Comparison of ENCODE assay signal across 1 cellular context in the genomic region with DNA sequence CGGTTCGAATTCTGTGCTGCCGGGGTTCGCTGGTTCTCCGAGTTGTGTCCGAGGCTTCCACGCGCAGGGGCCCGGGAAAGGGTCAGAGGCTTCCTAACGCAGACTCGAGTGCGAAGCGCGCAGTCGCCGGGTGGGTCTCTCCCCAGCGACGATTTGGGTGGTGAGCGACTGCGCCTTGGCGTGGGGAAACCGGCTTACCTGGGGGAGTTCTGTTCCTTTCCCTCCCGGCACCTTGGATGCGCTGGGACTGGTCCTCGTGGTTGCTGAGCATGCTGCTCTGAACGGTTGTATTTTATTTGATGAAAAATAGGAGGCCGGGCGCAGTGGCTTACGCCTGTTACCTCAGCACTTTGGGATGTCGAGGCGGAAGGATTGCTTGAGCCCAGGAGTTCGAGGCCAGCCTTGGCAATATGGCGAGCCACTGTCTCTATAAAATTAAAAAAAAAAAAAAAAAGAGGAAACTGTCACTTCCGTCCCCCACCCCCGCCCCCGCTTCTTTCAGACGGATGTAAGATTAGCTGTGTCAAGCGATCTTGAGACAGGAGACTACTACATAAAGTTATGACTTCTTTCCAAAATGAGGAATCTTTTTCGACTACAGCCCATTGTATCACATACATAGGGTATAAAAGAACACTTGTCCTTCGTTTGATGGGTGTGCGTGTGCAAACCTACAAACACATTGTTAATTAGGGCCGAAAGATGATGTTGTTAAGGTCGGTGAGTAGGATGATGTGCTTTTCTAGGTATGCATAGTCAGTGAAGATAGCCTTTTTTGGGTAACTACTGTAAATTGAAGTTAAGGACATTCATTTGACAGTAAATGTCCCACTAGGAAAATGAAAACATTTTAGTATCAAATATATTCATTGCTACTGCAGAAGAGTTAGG.
TF ChIP-seq lines count a peak whose summit lies in the region.

A gene with protein sequence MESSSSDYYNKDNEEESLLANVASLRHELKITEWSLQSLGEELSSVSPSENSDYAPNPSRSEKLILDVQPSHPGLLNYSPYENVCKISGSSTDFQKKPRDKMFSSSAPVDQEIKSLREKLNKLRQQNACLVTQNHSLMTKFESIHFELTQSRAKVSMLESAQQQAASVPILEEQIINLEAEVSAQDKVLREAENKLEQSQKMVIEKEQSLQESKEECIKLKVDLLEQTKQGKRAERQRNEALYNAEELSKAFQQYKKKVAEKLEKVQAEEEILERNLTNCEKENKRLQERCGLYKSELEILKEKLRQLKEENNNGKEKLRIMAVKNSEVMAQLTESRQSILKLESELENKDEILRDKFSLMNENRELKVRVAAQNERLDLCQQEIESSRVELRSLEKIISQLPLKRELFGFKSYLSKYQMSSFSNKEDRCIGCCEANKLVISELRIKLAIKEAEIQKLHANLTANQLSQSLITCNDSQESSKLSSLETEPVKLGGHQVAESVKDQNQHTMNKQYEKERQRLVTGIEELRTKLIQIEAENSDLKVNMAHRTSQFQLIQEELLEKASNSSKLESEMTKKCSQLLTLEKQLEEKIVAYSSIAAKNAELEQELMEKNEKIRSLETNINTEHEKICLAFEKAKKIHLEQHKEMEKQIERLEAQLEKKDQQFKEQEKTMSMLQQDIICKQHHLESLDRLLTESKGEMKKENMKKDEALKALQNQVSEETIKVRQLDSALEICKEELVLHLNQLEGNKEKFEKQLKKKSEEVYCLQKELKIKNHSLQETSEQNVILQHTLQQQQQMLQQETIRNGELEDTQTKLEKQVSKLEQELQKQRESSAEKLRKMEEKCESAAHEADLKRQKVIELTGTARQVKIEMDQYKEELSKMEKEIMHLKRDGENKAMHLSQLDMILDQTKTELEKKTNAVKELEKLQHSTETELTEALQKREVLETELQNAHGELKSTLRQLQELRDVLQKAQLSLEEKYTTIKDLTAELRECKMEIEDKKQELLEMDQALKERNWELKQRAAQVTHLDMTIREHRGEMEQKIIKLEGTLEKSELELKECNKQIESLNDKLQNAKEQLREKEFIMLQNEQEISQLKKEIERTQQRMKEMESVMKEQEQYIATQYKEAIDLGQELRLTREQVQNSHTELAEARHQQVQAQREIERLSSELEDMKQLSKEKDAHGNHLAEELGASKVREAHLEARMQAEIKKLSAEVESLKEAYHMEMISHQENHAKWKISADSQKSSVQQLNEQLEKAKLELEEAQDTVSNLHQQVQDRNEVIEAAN (N-terminal part only) (plus strand): TSS at position 2 of the 891 bp plus-strand sequence. CDS start 2,638 bp downstream, outside the sequence.

TF ChIP-seq in HEK293, 187 proteins besides CTCF, POLR2A, EP300 and RAD21 (continued from another document):
- TF ChIP-seq, protein P1, sequence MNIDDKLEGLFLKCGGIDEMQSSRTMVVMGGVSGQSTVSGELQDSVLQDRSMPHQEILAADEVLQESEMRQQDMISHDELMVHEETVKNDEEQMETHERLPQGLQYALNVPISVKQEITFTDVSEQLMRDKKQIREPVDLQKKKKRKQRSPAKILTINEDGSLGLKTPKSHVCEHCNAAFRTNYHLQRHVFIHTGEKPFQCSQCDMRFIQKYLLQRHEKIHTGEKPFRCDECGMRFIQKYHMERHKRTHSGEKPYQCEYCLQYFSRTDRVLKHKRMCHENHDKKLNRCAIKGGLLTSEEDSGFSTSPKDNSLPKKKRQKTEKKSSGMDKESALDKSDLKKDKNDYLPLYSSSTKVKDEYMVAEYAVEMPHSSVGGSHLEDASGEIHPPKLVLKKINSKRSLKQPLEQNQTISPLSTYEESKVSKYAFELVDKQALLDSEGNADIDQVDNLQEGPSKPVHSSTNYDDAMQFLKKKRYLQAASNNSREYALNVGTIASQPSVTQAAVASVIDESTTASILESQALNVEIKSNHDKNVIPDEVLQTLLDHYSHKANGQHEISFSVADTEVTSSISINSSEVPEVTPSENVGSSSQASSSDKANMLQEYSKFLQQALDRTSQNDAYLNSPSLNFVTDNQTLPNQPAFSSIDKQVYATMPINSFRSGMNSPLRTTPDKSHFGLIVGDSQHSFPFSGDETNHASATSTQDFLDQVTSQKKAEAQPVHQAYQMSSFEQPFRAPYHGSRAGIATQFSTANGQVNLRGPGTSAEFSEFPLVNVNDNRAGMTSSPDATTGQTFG (tag by site-specific recombination; IDR thresholded peaks at IDR 0.05; ENCODE audit: borderline replicate concordance): no peak
- TF ChIP-seq, protein P2, sequence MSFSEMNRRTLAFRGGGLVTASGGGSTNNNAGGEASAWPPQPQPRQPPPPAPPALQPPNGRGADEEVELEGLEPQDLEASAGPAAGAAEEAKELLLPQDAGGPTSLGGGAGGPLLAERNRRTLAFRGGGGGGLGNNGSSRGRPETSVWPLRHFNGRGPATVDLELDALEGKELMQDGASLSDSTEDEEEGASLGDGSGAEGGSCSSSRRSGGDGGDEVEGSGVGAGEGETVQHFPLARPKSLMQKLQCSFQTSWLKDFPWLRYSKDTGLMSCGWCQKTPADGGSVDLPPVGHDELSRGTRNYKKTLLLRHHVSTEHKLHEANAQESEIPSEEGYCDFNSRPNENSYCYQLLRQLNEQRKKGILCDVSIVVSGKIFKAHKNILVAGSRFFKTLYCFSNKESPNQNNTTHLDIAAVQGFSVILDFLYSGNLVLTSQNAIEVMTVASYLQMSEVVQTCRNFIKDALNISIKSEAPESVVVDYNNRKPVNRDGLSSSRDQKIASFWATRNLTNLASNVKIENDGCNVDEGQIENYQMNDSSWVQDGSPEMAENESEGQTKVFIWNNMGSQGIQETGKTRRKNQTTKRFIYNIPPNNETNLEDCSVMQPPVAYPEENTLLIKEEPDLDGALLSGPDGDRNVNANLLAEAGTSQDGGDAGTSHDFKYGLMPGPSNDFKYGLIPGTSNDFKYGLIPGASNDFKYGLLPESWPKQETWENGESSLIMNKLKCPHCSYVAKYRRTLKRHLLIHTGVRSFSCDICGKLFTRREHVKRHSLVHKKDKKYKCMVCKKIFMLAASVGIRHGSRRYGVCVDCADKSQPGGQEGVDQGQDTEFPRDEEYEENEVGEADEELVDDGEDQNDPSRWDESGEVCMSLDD (tag by site-specific recombination; IDR thresholded peaks at IDR 0.05): peak; percentile 64; the same call in 1 of the 2 replicates
- TF ChIP-seq ZBTB48 (tag by site-specific recombination; IDR thresholded peaks at IDR 0.05) (no peak), ZNF335 (tag by site-specific recombination; conservative IDR thresholded peaks at IDR 0.05) (peak; percentile 91), ZNF266 (tag by site-specific recombination; IDR thresholded peaks at IDR 0.05; ENCODE audit: low read depth) (no peak), ZFP3 (tag by site-specific recombination; IDR thresholded peaks at IDR 0.05; ENCODE audit: low read depth) (no peak), SP3 (tag by site-specific recombination; IDR thresholded peaks at IDR 0.05) (no peak; the same call in 1 of the 2 replicates), ZNF555 (tag by site-specific recombination; conservative IDR thresholded peaks at IDR 0.05) (no peak), ZFP69B (tag by site-specific recombination; IDR thresholded peaks at IDR 0.05) (0 out of 2 replicates have a peak, but pooled peaks have one; percentile 10), ZNF2 (tag by site-specific recombination; IDR thresholded peaks at IDR 0.05) (peak; percentile 72), ZNF366 (tag by site-specific recombination; conservative IDR thresholded peaks at IDR 0.05) (0 out of 2 replicates have a peak, but pooled peaks have one; percentile 18), YY1 (tag by site-specific recombination; IDR thresholded peaks at IDR 0.05) (no peak), BCL11B (tag by site-specific recombination; IDR thresholded peaks at IDR 0.05; ENCODE audit: low read depth) (no peak), ZNF354C (tag by site-specific recombination; IDR thresholded peaks at IDR 0.05; ENCODE audit: borderline replicate concordance, low read depth) (no peak), REPIN1 (tag by site-specific recombination; IDR thresholded peaks at IDR 0.05; ENCODE audit: low read depth) (no peak), ZNF843 (tag by site-specific recombination; IDR thresholded peaks at IDR 0.05) (0 out of 2 replicates have a peak, but pooled peaks have one; percentile 13)
- TF ChIP-seq, protein P3, sequence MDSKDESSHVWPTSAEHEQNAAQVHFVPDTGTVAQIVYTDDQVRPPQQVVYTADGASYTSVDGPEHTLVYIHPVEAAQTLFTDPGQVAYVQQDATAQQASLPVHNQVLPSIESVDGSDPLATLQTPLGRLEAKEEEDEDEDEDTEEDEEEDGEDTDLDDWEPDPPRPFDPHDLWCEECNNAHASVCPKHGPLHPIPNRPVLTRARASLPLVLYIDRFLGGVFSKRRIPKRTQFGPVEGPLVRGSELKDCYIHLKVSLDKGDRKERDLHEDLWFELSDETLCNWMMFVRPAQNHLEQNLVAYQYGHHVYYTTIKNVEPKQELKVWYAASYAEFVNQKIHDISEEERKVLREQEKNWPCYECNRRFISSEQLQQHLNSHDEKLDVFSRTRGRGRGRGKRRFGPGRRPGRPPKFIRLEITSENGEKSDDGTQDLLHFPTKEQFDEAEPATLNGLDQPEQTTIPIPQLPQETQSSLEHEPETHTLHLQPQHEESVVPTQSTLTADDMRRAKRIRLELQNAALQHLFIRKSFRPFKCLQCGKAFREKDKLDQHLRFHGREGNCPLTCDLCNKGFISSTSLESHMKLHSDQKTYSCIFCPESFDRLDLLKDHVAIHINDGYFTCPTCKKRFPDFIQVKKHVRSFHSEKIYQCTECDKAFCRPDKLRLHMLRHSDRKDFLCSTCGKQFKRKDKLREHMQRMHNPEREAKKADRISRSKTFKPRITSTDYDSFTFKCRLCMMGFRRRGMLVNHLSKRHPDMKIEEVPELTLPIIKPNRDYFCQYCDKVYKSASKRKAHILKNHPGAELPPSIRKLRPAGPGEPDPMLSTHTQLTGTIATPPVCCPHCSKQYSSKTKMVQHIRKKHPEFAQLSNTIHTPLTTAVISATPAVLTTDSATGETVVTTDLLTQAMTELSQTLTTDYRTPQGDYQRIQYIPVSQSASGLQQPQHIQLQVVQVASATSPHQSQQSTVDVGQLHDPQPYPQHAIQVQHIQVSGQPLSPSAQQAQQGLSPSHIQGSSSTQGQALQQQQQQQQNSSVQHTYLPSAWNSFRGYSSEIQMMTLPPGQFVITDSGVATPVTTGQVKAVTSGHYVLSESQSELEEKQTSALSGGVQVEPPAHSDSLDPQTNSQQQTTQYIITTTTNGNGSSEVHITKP (tag by site-specific recombination; IDR thresholded peaks at IDR 0.05): peak; percentile 66
- TF ChIP-seq, protein P4, sequence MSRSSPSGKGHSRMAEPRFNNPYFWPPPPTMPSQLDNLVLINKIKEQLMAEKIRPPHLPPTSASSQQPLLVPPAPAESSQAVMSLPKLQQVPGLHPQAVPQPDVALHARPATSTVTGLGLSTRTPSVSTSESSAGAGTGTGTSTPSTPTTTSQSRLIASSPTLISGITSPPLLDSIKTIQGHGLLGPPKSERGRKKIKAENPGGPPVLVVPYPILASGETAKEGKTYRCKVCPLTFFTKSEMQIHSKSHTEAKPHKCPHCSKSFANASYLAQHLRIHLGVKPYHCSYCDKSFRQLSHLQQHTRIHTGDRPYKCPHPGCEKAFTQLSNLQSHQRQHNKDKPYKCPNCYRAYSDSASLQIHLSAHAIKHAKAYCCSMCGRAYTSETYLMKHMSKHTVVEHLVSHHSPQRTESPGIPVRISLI (tag by site-specific recombination; IDR thresholded peaks at IDR 0.05): peak; percentile 88
